Comparison of ENCODE assay signal across 5 cellular contexts in the genomic region with DNA sequence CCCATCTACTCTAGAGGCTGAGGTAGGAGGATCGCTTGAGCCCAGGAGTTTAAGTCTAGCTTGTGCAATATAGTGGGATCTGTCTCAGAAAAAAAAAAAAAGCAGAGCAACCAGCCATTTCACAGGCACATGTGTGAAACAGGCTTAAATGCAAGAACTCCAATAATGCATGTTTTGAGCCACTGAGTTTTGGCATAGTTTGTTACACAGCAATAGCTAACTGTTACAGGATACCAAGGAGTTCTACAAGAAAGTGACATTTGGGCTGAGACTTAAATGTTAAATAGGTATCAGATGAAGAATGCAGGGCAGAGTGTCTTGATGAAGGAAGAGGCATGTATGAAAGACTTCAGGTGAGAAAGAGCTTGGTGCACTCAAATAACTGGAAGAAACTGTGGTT.
"Had no signal": no experiment of that assay in that cellular context is flagged by ENCODE, and none has a peak within 500 bp of the region (broad histone marks: within the 10 kb centered on the region; RNA-seq: fewer than 3 reads in every experiment).

No MANE protein-coding gene starts in this region.

- H3K36me3 Mint-ChIP-seq: IgD-negative memory B cell had no signal

- H3K27me3 Mint-ChIP-seq: IgD-negative memory B cell had no signal

- DNase-seq: H9, HCEC 1CT, KBM-7 had no signal

- ATAC-seq: GM23338 had no signal

- H3K4me3 ChIP-seq: GM23338 had no signal

- H3K4me3 Mint-ChIP-seq: GM23338, H9, IgD-negative memory B cell had no signal

- H3K27ac Mint-ChIP-seq: GM23338, H9, IgD-negative memory B cell had no signal
